In genomic region chr16:2975161-2975795, GRCh38 we compare ENCODE assay signal across 34 cellular contexts. TPM values are rescaled to one million over a fixed set of nuclear protein-coding genes. Genes with fewer than 3 reads are reported as not detected.
"Had no signal": no experiment of that assay in that cellular context is flagged by ENCODE, and none has a peak within 500 bp of the region (broad histone marks: within the 10 kb centered on the region; RNA-seq: fewer than 3 reads in every experiment).

No MANE protein-coding gene starts in this region.

- H3K4me3 ChIP-seq: adrenal gland, body of pancreas, coronary artery, heart left ventricle, left ventricle myocardium inferior, mucosa of descending colon, skin epidermis, uterus had no signal

- FAIRE-seq: endothelial cell of umbilical vein had no signal

- H3K4me3 Mint-ChIP-seq: activated naive CD4-positive, alpha-beta T cell treated with anti-CD3 and anti-CD28 coated beads for 36 hours; activated naive CD8-positive, alpha-beta T cell treated with anti-CD3 and anti-CD28 coated beads for 36 hours; natural killer cell treated with Interleukin-12 subunit alpha and Interleukin-12 subunit beta and Interleukin-15 and Interleukin-18, amount 100 ng/mL, for 72 hours; stimulated activated memory B cell treated with anti-CD40 and anti-IgM and Interleukin-4, amounts not matched to agents 10 μg/mL and 1 μg/mL and 100 μg/mL, for 72 hours; stimulated activated naive CD8-positive, alpha-beta T cell treated with anti-CD3 and anti-CD28 coated beads, Interleukin-15, amount 100 ng/mL, for 72 hours; T-helper 2 cell treated with Interferon-gamma antibody and Interleukin-4, amounts not matched to agents 5 μg/mL and 100 μg/mL, for 36 hours; type B pancreatic cell had no signal

- H3K9me3 ChIP-seq: adrenal gland, body of pancreas, heart left ventricle, left ventricle myocardium inferior, mucosa of descending colon, neutrophil, uterus had no signal

- H3K27ac Mint-ChIP-seq: activated naive CD4-positive, alpha-beta T cell treated with anti-CD3 and anti-CD28 coated beads for 36 hours; activated naive CD8-positive, alpha-beta T cell treated with anti-CD3 and anti-CD28 coated beads for 36 hours; natural killer cell treated with Interleukin-12 subunit alpha and Interleukin-12 subunit beta and Interleukin-15 and Interleukin-18, amount 100 ng/mL, for 72 hours; stimulated activated memory B cell treated with anti-CD40 and anti-IgM and Interleukin-4, amounts not matched to agents 10 μg/mL and 1 μg/mL and 100 μg/mL, for 72 hours; stimulated activated naive CD8-positive, alpha-beta T cell treated with anti-CD3 and anti-CD28 coated beads, Interleukin-15, amount 100 ng/mL, for 72 hours; T-helper 2 cell treated with Interferon-gamma antibody and Interleukin-4, amounts not matched to agents 5 μg/mL and 100 μg/mL, for 36 hours; type B pancreatic cell had no signal

- H3K36me3 Mint-ChIP-seq: natural killer cell treated with Interleukin-12 subunit alpha and Interleukin-12 subunit beta and Interleukin-15 and Interleukin-18, amount 100 ng/mL, for 72 hours had no signal

- ATAC-seq: body of pancreas; esophagus mucosa; heart left ventricle; mucosa of descending colon; natural killer cell treated with Interleukin-12 subunit alpha and Interleukin-12 subunit beta and Interleukin-15 and Interleukin-18, amount 100 ng/mL, for 72 hours; sciatic nerve; stimulated activated memory B cell treated with anti-CD40 and anti-IgM and Interleukin-4, amounts not matched to agents 10 μg/mL and 1 μg/mL and 100 μg/mL, for 72 hours; stimulated activated naive CD8-positive, alpha-beta T cell treated with anti-CD3 and anti-CD28 coated beads, Interleukin-15, amount 100 ng/mL, for 72 hours had no signal

- H3K27me3 ChIP-seq: body of pancreas, neutrophil had no signal

- H3K27ac ChIP-seq: adrenal gland, body of pancreas, coronary artery, heart left ventricle, left ventricle myocardium inferior, neutrophil, skin epidermis, uterus had no signal

- H3K27me3 Mint-ChIP-seq: natural killer cell treated with Interleukin-12 subunit alpha and Interleukin-12 subunit beta and Interleukin-15 and Interleukin-18, amount 100 ng/mL, for 72 hours; stimulated activated naive CD8-positive, alpha-beta T cell treated with anti-CD3 and anti-CD28 coated beads, Interleukin-15, amount 100 ng/mL, for 72 hours; type B pancreatic cell had no signal

- H3K36me3 ChIP-seq: adrenal gland, uterus had no signal

- DNase-seq: activated CD4-positive, alpha-beta T cell treated with anti-CD3 and anti-CD28 coated beads for 4 hours; activated CD4-positive, alpha-beta T cell treated with anti-CD3 and anti-CD28 coated beads, Interleukin-2, amount 50 U/mL, for 4 hours; activated effector memory CD4-positive, alpha-beta T cell treated with anti-CD3 and anti-CD28 coated beads, Interleukin-2, amount 50 U/mL, for 16 hours; activated naive CD4-positive, alpha-beta T cell treated with anti-CD3 and anti-CD28 coated beads for 36 hours; activated naive CD8-positive, alpha-beta T cell treated with anti-CD3 and anti-CD28 coated beads for 36 hours; activated T-cell treated with anti-CD3 and anti-CD28 coated beads for 4 hours; adrenal gland; aorta; body of pancreas; cerebellar nuclear complex; foreskin fibroblast; heart left ventricle; left ventricle myocardium inferior; mucosa of descending colon; stimulated activated CD4-positive, alpha-beta T cell treated with anti-CD3 and anti-CD28 coated beads, Interleukin-12 subunit alpha, Interleukin-12 subunit beta, amount 100 ng/mL, for 4 hours; stimulated activated CD4-positive, alpha-beta T cell treated with anti-CD3 and anti-CD28 coated beads, Interleukin-4, amount 100 ng/mL, for 24 hours; stimulated activated CD8-positive, alpha-beta memory T cell treated with anti-CD3 and anti-CD28 coated beads, Interleukin-4, amount 100 ng/mL, for 48 hours; stimulated activated naive CD8-positive, alpha-beta T cell treated with anti-CD3 and anti-CD28 coated beads, Interleukin-15, amount 100 ng/mL, for 72 hours; uterus had no signal

- H3K9me3 Mint-ChIP-seq: activated naive CD4-positive, alpha-beta T cell treated with anti-CD3 and anti-CD28 coated beads for 36 hours; activated naive CD8-positive, alpha-beta T cell treated with anti-CD3 and anti-CD28 coated beads for 36 hours; natural killer cell treated with Interleukin-12 subunit alpha and Interleukin-12 subunit beta and Interleukin-15 and Interleukin-18, amount 100 ng/mL, for 72 hours; stimulated activated memory B cell treated with anti-CD40 and anti-IgM and Interleukin-4, amounts not matched to agents 10 μg/mL and 1 μg/mL and 100 μg/mL, for 72 hours; stimulated activated naive CD8-positive, alpha-beta T cell treated with anti-CD3 and anti-CD28 coated beads, Interleukin-15, amount 100 ng/mL, for 72 hours; T-helper 2 cell treated with Interferon-gamma antibody and Interleukin-4, amounts not matched to agents 5 μg/mL and 100 μg/mL, for 36 hours; type B pancreatic cell had no signal

RNA-seq across cellular contexts. Expression of gene KREMEN2, which starts 11.2 kb away (rescaled TPM):
- total RNA-seq: activated naive CD4-positive, alpha-beta T cell treated with anti-CD3 and anti-CD28 coated beads for 36 hours; activated naive CD8-positive, alpha-beta T cell treated with anti-CD3 and anti-CD28 coated beads for 36 hours; adrenal gland; aorta; endothelial cell of umbilical vein; left ventricle myocardium inferior; lung microvascular endothelial cell; mesenteric fat pad; natural killer cell treated with Interleukin-12 subunit alpha and Interleukin-12 subunit beta and Interleukin-15 and Interleukin-18, amount 100 ng/mL, for 72 hours; osteocyte; posterior vena cava; sciatic nerve had no signal
- polyA plus RNA-seq: adrenal gland, aorta, endothelial cell of umbilical vein, heart left ventricle had no signal

RNA-seq across cellular contexts. Expression of gene CLDN9, which starts 37.4 kb away (rescaled TPM):
- total RNA-seq: activated naive CD4-positive, alpha-beta T cell treated with anti-CD3 and anti-CD28 coated beads for 36 hours; activated naive CD8-positive, alpha-beta T cell treated with anti-CD3 and anti-CD28 coated beads for 36 hours; endothelial cell of umbilical vein; esophagus mucosa; lung microvascular endothelial cell; mesenteric fat pad; osteocyte; posterior vena cava had no signal

RNA-seq across cellular contexts. Expression of gene CLDN6, which starts 42.7 kb away (rescaled TPM):
- total RNA-seq: activated naive CD4-positive, alpha-beta T cell treated with anti-CD3 and anti-CD28 coated beads for 36 hours; activated naive CD8-positive, alpha-beta T cell treated with anti-CD3 and anti-CD28 coated beads for 36 hours; aorta; endothelial cell of umbilical vein; esophagus mucosa; heart left ventricle; left ventricle myocardium inferior; lung microvascular endothelial cell; mesenteric fat pad; mucosa of descending colon; myocyte; natural killer cell treated with Interleukin-12 subunit alpha and Interleukin-12 subunit beta and Interleukin-15 and Interleukin-18, amount 100 ng/mL, for 72 hours; posterior vena cava; sciatic nerve had no signal
- polyA plus RNA-seq: adrenal gland, aorta had no signal
